Comparison of ENCODE assay signal across 25 cellular contexts in the genomic region with DNA sequence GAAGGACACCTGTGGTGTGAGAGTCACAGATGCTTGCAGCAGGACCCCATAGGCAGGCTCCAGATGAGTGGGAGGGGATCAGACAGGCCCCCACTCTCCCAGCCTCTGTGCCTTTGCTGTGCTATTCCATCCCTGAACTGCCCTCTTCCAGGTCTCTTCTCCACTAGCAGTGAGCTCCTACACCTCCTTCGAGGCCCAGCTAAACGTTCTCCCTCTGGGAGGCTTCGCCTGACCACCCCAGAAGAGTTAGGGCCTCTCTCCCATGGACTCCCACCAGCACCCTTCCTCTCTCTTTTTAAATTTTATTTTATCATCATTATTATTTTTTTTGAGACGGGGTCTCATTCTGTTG. TPM values are rescaled to one million over a fixed set of nuclear protein-coding genes. Genes with fewer than 3 reads are reported as not detected.
DNase-seq lines count a peak whose midpoint lies in the region; ATAC-seq and TF ChIP-seq lines count a peak whose summit lies in the region.
"Had no signal": no experiment of that assay in that cellular context is flagged by ENCODE, and none has a peak within 500 bp of the region (broad histone marks: within the 10 kb centered on the region; RNA-seq: fewer than 3 reads in every experiment).

No MANE protein-coding gene starts in this region.

- peak; percentile 37 for DNase-seq in activated effector memory CD4-positive, alpha-beta T cell treated with anti-CD3 and anti-CD28 coated beads, Interleukin-2, amount 50 U/mL, for 16 hours
- no peak for DNase-seq in activated effector memory CD4-positive, alpha-beta T cell treated with Interleukin-2 at 50 U/mL for 16 hours
- no peak for DNase-seq in natural killer cell
- no peak for DNase-seq in coronary artery (ENCODE audit: low spot score)
- DNase-seq in activated T-cell treated with anti-CD3 and anti-CD28 coated beads for 4 hours = no peak
- DNase-seq: GF-D8, heart right ventricle, left ventricle myocardium inferior, NCI-H1092 treated with DMSO at 0.1 percent for 48 hours, NCI-H2081, NCI-H345, PC-9, posterior cingulate gyrus, SHP77, uterus had no signal

- H3K36me3 Mint-ChIP-seq in activated T-helper 17 cell treated with anti-CD3 and anti-CD28 coated beads, Interleukin-2, amount 50 U/mL, for 72 hours (ENCODE audit: low read depth) = no peaks in the 10 kb centered on the region
- H3K36me3 Mint-ChIP-seq in natural killer cell = no peaks in the 10 kb centered on the region
- H3K36me3 Mint-ChIP-seq: CD14-positive monocyte, mesothelial cell of epicardium had no signal

- H3K4me3 ChIP-seq in DOHH2 (ENCODE audit: low read length) (peak overlapping the region; percentile 44), coronary artery (no peak overlapping the region)
- H3K4me3 ChIP-seq: dorsolateral prefrontal cortex, heart right ventricle, left ventricle myocardium inferior, PC-9, testis, uterus had no signal

- H3K9me3 Mint-ChIP-seq in activated T-helper 17 cell treated with anti-CD3 and anti-CD28 coated beads, Interleukin-2, amount 50 U/mL, for 72 hours = no peaks in the 10 kb centered on the region
- no peaks in the 10 kb centered on the region for H3K9me3 Mint-ChIP-seq in natural killer cell
- H3K9me3 Mint-ChIP-seq: activated naive CD4-positive, alpha-beta T cell treated with anti-CD3 and anti-CD28 coated beads for 36 hours; CD14-positive monocyte; mesothelial cell of epicardium; neural crest cell had no signal

- H3K36me3 ChIP-seq in DOHH2 (ENCODE audit: control insufficient read depth, low read length) = no peaks in the 10 kb centered on the region
- H3K36me3 ChIP-seq: heart right ventricle, left ventricle myocardium inferior, uterus had no signal

- H3K4me1 Mint-ChIP-seq in activated T-helper 17 cell treated with anti-CD3 and anti-CD28 coated beads, Interleukin-2, amount 50 U/mL, for 72 hours = peaks cover 9% of the 10 kb centered on the region
- H3K4me1 Mint-ChIP-seq in natural killer cell = peaks cover 32 to 43% of the 10 kb centered on the region in 2 donors
- H3K4me1 Mint-ChIP-seq: CD14-positive monocyte, neural crest cell had no signal

- peak overlapping the region; percentile 90 for H3K27ac Mint-ChIP-seq in activated T-helper 17 cell treated with anti-CD3 and anti-CD28 coated beads, Interleukin-2, amount 50 U/mL, for 72 hours
- H3K27ac Mint-ChIP-seq in natural killer cell = peak overlapping the region; percentile 52 to 85
- H3K27ac Mint-ChIP-seq: CD14-positive monocyte, mesothelial cell of epicardium had no signal

- H3K9me2 ChIP-seq in DOHH2 (replicated peaks; ENCODE audit: control insufficient read depth, low read length) = no peaks in the 10 kb centered on the region

- no peak for ATAC-seq in activated T-helper 17 cell treated with anti-CD3 and anti-CD28 coated beads, Interleukin-2, amount 50 U/mL, for 72 hours (replicated peaks)
- no peak for ATAC-seq in natural killer cell
- ATAC-seq in GM18861 (IDR thresholded peaks at IDR 0.05; ENCODE audit: unreplicated experiment) = no peak

- H3K27me3 Mint-ChIP-seq in activated T-helper 17 cell treated with anti-CD3 and anti-CD28 coated beads, Interleukin-2, amount 50 U/mL, for 72 hours = no peaks in the 10 kb centered on the region
- peaks cover 18 to 25% of the 10 kb centered on the region in 2 donors for H3K27me3 Mint-ChIP-seq in natural killer cell (ENCODE audit: low read depth in 2 of 2)

- H3K4me1 ChIP-seq in DOHH2 (ENCODE audit: control insufficient read depth, low read length) = peaks cover 26% of the 10 kb centered on the region
- H3K4me1 ChIP-seq: uterus had no signal

- TF ChIP-seq CTCF in DOHH2 (IDR thresholded peaks at IDR 0.05; ENCODE audit: low read depth, low read length, poor library complexity, severe bottlenecking) = no peak
- TF ChIP-seq CTCF in natural killer cell (IDR thresholded peaks at IDR 0.05) = no peak
- TF ChIP-seq CTCF in coronary artery (IDR thresholded peaks at IDR 0.05) = no peak

- intact Hi-C loops in natural killer cell (cut with micrococcal nuclease) = loop anchor here (2.0 to 5.0 kb wide), 2 partner anchors 33 to 36 kb away; a partner anchor contains a TSS

- H3F3A ChIP-seq in DOHH2 (ENCODE audit: control insufficient read depth, insufficient read depth) = 0 out of 2 replicates have a peak, but pooled peaks cover 3% of the 10 kb centered on the region

- no peaks in the 10 kb centered on the region for H3K9me3 ChIP-seq in DOHH2 (ENCODE audit: control insufficient read depth, insufficient read depth, low read length)
- H3K9me3 ChIP-seq: heart right ventricle, left ventricle myocardium inferior, testis, uterus had no signal

- H3K27ac ChIP-seq in DOHH2 (ENCODE audit: low read depth, low read length) (peak overlapping the region; percentile 40), coronary artery (no peak overlapping the region)
- H3K27ac ChIP-seq: dorsolateral prefrontal cortex, heart right ventricle, left ventricle myocardium inferior, PC-9, uterus had no signal

- H3K79me2 ChIP-seq in DOHH2 (ENCODE audit: control insufficient read depth, low read length) = no peaks in the 10 kb centered on the region

- H3K27me3 ChIP-seq in DOHH2 (ENCODE audit: control insufficient read depth, low read length) = no peaks in the 10 kb centered on the region
- H3K27me3 ChIP-seq: dorsolateral prefrontal cortex, heart right ventricle, testis, uterus had no signal

- peak overlapping the region; percentile 68 for H3K4me2 ChIP-seq in DOHH2 (ENCODE audit: low read length)

- H4K20me1 ChIP-seq in DOHH2 (ENCODE audit: control insufficient read depth, insufficient read depth, low read depth, low read length) = no peaks in the 10 kb centered on the region

- peak overlapping the region; percentile 68 for H3K4me3 Mint-ChIP-seq in activated T-helper 17 cell treated with anti-CD3 and anti-CD28 coated beads, Interleukin-2, amount 50 U/mL, for 72 hours
- H3K4me3 Mint-ChIP-seq in natural killer cell = peak overlapping the region; percentile 75
- H3K4me3 Mint-ChIP-seq: CD14-positive monocyte, mesothelial cell of epicardium, neural crest cell had no signal

RNA-seq across cellular contexts. Expression of a gene that starts 35.9 kb away (rescaled TPM):
- total RNA-seq in activated T-helper 17 cell treated with anti-CD3 and anti-CD28 coated beads, Interleukin-2, amount 50 U/mL, for 72 hours = 10 to 100 TPM; 30.1 to 42.5 TPM
- 1 to 10 TPM; 6.0 to 8.3 (median 7.9) TPM for total RNA-seq in natural killer cell

RNA-seq across cellular contexts. Expression of a gene that starts 51.7 kb away (rescaled TPM):
- under 1 TPM; 0.06 to 0.45 TPM for total RNA-seq in activated T-helper 17 cell treated with anti-CD3 and anti-CD28 coated beads, Interleukin-2, amount 50 U/mL, for 72 hours
- total RNA-seq in natural killer cell = not detected
- total RNA-seq: activated naive CD4-positive, alpha-beta T cell treated with anti-CD3 and anti-CD28 coated beads for 36 hours; left ventricle myocardium inferior; PC-9; T-helper 1 cell treated with Interleukin-12 subunit alpha and Interleukin-12 subunit beta and Interleukin-4 antibody, amounts not matched to agents 30 ng/mL and 1 ng/mL, for 36 hours had no signal
